ENCODE assay signal across 24 cellular contexts in genomic region chr2:218508299-218508698, GRCh38. TPM values are rescaled to one million over a fixed set of nuclear protein-coding genes. Genes with fewer than 3 reads are reported as not detected.
A peak's percentile ranks its signal among the peaks of the same experiment; 100 is the strongest.
DNase-seq lines count a peak whose midpoint lies in the region; ATAC-seq, FAIRE-seq and TF ChIP-seq lines count a peak whose summit lies in the region.
"Had no signal": no experiment of that assay in that cellular context is flagged by ENCODE, and none has a peak within 500 bp of the region (broad histone marks: within the 10 kb centered on the region; RNA-seq: fewer than 3 reads in every experiment).

No MANE protein-coding gene starts in this region.

- H3K36me3 ChIP-seq in right atrium auricular region = peaks cover 14% of the 10 kb centered on the region
- H3K36me3 ChIP-seq: ovary had no signal

- ATAC-seq in GM21381 (IDR thresholded peaks at IDR 0.05; ENCODE audit: unreplicated experiment) = peak; percentile 80
- no peak for ATAC-seq in HG03175 (IDR thresholded peaks at IDR 0.05; ENCODE audit: unreplicated experiment)
- ATAC-seq: activated CD4-positive, CD25-positive, alpha-beta regulatory T cell treated with anti-CD3 and anti-CD28 coated beads, Interleukin-2, amount 50 U/mL, for 24 hours; esophagus mucosa; left lobe of liver; Right ventricle myocardium inferior; stimulated activated naive B cell treated with anti-CD40 and anti-IgM and Interleukin-4, amounts not matched to agents 10 μg/mL and 1 μg/mL and 100 μg/mL, for 72 hours had no signal

- no peak for TF ChIP-seq POLR2A in GM12892 (IDR thresholded peaks at IDR 0.05; ENCODE audit: low read depth, low read length)

- DNase-seq in GM12892 (ENCODE audit: insufficient read length) (no peak), OCI-M1 (lab: John Stamatoyannopoulos, UW) (peak; percentile 16), right atrium auricular region (ENCODE audit: low spot score) (no peak), NCI-H2029 treated with DMSO at 0.1 percent for 48 hours (lab: John Stamatoyannopoulos, UW) (no peak), nucleus accumbens (lab: John Stamatoyannopoulos, UW) (no peak)
- DNase-seq: activated naive CD4-positive, alpha-beta T cell treated with anti-CD3 and anti-CD28 coated beads for 36 hours; CD8-positive, alpha-beta memory T cell; cerebellar nuclear complex; mesenchymal stem cell; NCI-H1092 treated with DMSO at 0.1 percent for 48 hours; NCI-H187 treated with DMSO at 0.1 percent for 48 hours; NCI-H524 treated with DMSO at 0.1 percent for 48 hours; ovary; SK-N-SH; stimulated activated naive B cell treated with anti-CD40 and anti-IgM and Interleukin-4, amounts not matched to agents 10 μg/mL and 1 μg/mL and 100 μg/mL, for 72 hours; substantia nigra had no signal

- H3K9me3 ChIP-seq in right atrium auricular region = no peaks in the 10 kb centered on the region
- H3K9me3 ChIP-seq: HAP-1, ovary, SK-N-SH had no signal

- no peaks in the 10 kb centered on the region for H3K4me1 ChIP-seq in right atrium auricular region
- H3K4me1 ChIP-seq: HAP-1 had no signal

- FAIRE-seq in G401.6 (lab: Jason Lieb, UNC) (peak; percentile 34), GM12892 (lab: Jason Lieb, UNC) (peak; percentile 66)

- no peaks in the 10 kb centered on the region for H3K27me3 ChIP-seq in right atrium auricular region
- H3K27me3 ChIP-seq: ovary had no signal

- no peak for TF ChIP-seq CTCF in right atrium auricular region (IDR thresholded peaks at IDR 0.05)

- no peak overlapping the region for H3K27ac ChIP-seq in right atrium auricular region
- H3K27ac ChIP-seq: ovary had no signal

- H3K4me3 ChIP-seq in right atrium auricular region = no peak overlapping the region
- H3K4me3 ChIP-seq: HAP-1, ovary had no signal

RNA-seq across cellular contexts. Expression of gene USP37, which starts 59.9 kb away (rescaled TPM):
- 11.1 TPM for polyA plus RNA-seq in GM12892 (2012; ENCODE audit: missing spikeins)
- total RNA-seq in right atrium auricular region = 1 to 10 TPM; 5.2 to 5.3 TPM
